ENCODE assay signal across 15 cellular contexts in genomic region chr11:1205987-1206331, GRCh38. TPM values are rescaled to one million over a fixed set of nuclear protein-coding genes. Genes with fewer than 3 reads are reported as not detected.
"Had no signal": no experiment of that assay in that cellular context is flagged by ENCODE, and none has a peak within 500 bp of the region (broad histone marks: within the 10 kb centered on the region; RNA-seq: fewer than 3 reads in every experiment).

No MANE protein-coding gene starts in this region.

- DNase-seq: activated CD4-positive, alpha-beta T cell treated with anti-CD3 and anti-CD28 coated beads for 1 hour; activated CD4-positive, alpha-beta T cell treated with anti-CD3 and anti-CD28 coated beads, Interleukin-2, amount 50 U/mL, for 48 hours; activated naive CD4-positive, alpha-beta T cell treated with anti-CD3 and anti-CD28 coated beads, Interleukin-2, amount 50 U/mL, for 16 hours; activated T-cell treated with anti-CD3 and anti-CD28 coated beads, Interleukin-2, amount 50 U/mL, for 48 hours; amniotic stem cell; effector memory CD8-positive, alpha-beta T cell; natural killer cell; stomach; SW 1271 had no signal

- H3K27me3 ChIP-seq: hepatocyte had no signal

- ATAC-seq: effector memory CD8-positive, alpha-beta T cell; gastroesophageal sphincter; natural killer cell had no signal

- H3K4me3 ChIP-seq: gastroesophageal sphincter, hepatocyte, skin epidermis, stomach had no signal

- H3K27ac ChIP-seq: gastroesophageal sphincter, hepatocyte, skin epidermis, stomach had no signal

- H3K36me3 ChIP-seq: gastroesophageal sphincter had no signal

RNA-seq across cellular contexts. Expression of gene MUC5B, which starts 16.9 kb away (rescaled TPM):
- total RNA-seq: epithelial cell of proximal tubule, lung microvascular endothelial cell, natural killer cell had no signal

RNA-seq across cellular contexts. Expression of gene MUC5AC, which starts 48.2 kb away (rescaled TPM):
- total RNA-seq: epithelial cell of proximal tubule, lung microvascular endothelial cell, natural killer cell, omental fat pad had no signal
